8 cellular contexts compared by ENCODE assay signal in genomic region chr17:31096106-31096436, GRCh38. TPM values are rescaled to one million over a fixed set of nuclear protein-coding genes. Genes with fewer than 3 reads are reported as not detected.
DNase-seq lines count a peak whose midpoint lies in the region; ATAC-seq and TF ChIP-seq lines count a peak whose summit lies in the region.

No MANE protein-coding gene starts in this region.

- peaks cover 3% of the 10 kb centered on the region; the same call in 1 of the 2 replicates for H3K36me3 ChIP-seq in SJSA1

- ATAC-seq in HG03469 (IDR thresholded peaks at IDR 0.05; ENCODE audit: unreplicated experiment) (no peak), GM18870 (IDR thresholded peaks at IDR 0.05; ENCODE audit: unreplicated experiment) (no peak)

- peak overlapping the region; percentile 96 for H3K27ac ChIP-seq in SJSA1

- DNase-seq in GM20000 (ENCODE audit: low spot score) (peak; percentile 19), SJSA1 (ENCODE audit: low read depth in 1 of 2, low spot score in 2 of 2) (peak in 1 of 2 experiments; percentile 44), fibroblast of peridontal ligament (ENCODE audit: extremely low read depth) (peak; percentile 23), skeletal muscle cell (ENCODE audit: low read depth) (no peak), DMS53 treated with DMSO at 0.1 percent for 48 hours (lab: John Stamatoyannopoulos, UW; ENCODE audit: unreplicated experiment) (no peak), MV-4-11 (lab: John Stamatoyannopoulos, UW) (no peak)

- no peaks in the 10 kb centered on the region for H3K27me3 ChIP-seq in SJSA1 (replicated peaks)

- TF ChIP-seq CTCF in GM20000 (IDR thresholded peaks at IDR 0.05; ENCODE audit: extremely low read depth, missing control alignments) = no peak

- no peaks in the 10 kb centered on the region for H3K9me3 ChIP-seq in SJSA1 (replicated peaks)

- H3K4me3 ChIP-seq in SJSA1 (peak overlapping the region; percentile 73), skeletal muscle cell (ENCODE audit: low read depth, low read length) (peak overlapping the region; percentile 94)

- H3K4me1 ChIP-seq in SJSA1 (replicated peaks) = peaks cover 7% of the 10 kb centered on the region

RNA-seq across cellular contexts. Expression of gene NF1, which starts 1.3 kb away (rescaled TPM):
- 22.1 and 30.3 TPM in 2 replicates for total RNA-seq in SJSA1 (2014; rRNA removed; shearing (Covaris generic))

Comparison
In these comparisons a context has a peak if more than half of its experiments do, and no peak if none do; other contexts are left out.
1. DNase-seq: peak in GM20000 (single experiment) and fibroblast of peridontal ligament (single experiment); none in skeletal muscle cell (single experiment), DMS53 treated with DMSO at 0.1 percent for 48 hours (single experiment) and MV-4-11 (single experiment).